8 cellular contexts compared by ENCODE assay signal in the genomic region with DNA sequence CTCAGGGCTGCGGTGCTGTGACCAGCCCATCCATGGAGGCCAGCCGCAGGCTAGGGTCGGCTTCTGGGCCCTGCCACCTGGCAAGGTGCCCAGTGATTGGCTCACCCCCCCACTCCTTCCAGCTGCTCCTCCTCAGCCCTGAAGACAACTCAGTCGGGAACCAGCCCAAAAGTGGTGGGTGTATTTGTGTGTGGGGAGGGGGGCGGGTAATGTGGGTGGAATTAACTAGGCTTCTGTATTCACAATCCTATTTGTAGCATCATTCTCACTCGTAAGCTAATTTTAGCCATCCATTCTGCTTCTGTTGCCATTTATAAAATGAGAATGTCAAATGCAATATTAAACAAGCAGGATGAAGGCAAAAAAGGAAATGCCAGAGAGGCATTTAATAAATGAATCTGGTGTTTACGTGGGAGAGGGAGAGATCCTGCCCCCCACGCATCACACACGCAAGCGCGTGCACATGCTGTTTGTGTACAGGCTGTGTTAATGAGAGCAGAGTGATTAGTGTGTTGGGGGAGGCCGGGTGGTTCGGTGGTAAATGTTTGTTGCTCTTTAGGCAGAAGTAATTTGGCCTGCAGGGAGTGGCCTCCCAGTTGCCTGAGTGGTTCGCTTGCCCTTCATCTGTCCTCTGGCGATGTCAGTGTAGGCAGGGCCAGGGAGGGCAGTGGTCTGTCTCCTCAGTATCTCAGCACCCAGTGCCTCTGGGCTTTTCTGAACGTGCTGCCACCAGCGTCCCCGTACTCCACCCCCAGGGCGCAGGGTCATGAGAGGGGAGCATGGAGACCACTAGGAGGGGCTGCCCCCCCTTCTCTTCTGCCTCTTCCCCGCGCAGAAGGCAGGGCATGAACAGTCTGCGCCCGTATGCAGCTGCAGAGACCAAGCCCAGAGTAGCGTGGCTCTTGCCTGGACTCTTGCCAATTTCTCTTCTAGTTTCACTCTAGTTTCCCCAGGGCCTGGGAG.
DNase-seq lines count a peak whose midpoint lies in the region; ATAC-seq, FAIRE-seq and TF ChIP-seq lines count a peak whose summit lies in the region.

No MANE protein-coding gene starts in this region.

- peak overlapping the region in 2 of 3 experiments; percentile 75 to 79; a peak in 4 of 7 replicates for H3K27ac Mint-ChIP-seq in H9

- no peaks in the 10 kb centered on the region; the same call in 1 of the 2 replicates for H3K27me3 Mint-ChIP-seq in H9 (ENCODE audit: low read depth)

- no peaks in the 10 kb centered on the region; a peak in 1 of 8 replicates for H3K36me3 ChIP-seq in H1 (ENCODE audit: control insufficient read depth in 2 of 4, insufficient read depth in 4 of 4, low read length in 3 of 4)
- H3K36me3 ChIP-seq in muscle layer of colon (ENCODE audit: insufficient read depth, low read length) = no peaks in the 10 kb centered on the region
- no peaks in the 10 kb centered on the region for H3K36me3 ChIP-seq in uterus

- H2BK20ac ChIP-seq in H9 (ENCODE audit: low read depth, low read length, poor library complexity, severe bottlenecking) (no peak overlapping the region), H1 (ENCODE audit: low read length) (no peak overlapping the region)

- DNase-seq in GM10248 (ENCODE audit: extremely low spot score) (peak; percentile 66), H9 (no peak), NCI-H1436 (lab: John Stamatoyannopoulos, UW) (peak; percentile 91), H1 (ENCODE audit: low read depth in 1 of 2, low spot score in 2 of 2) (no peak), uterus (peak; percentile 45 to 57)

- H3K4me1 ChIP-seq in H9 (ENCODE audit: insufficient read depth, low read length) (peaks cover 3% of the 10 kb centered on the region; the same call in 1 of the 2 replicates), H1 (replicated peaks in 1 of 4; ENCODE audit: control insufficient read depth in 3 of 4, insufficient read depth in 4 of 4, low read length in 3 of 4) (peaks cover 8 to 28% (median 15%) of the 10 kb centered on the region in 4 experiments), muscle layer of colon (ENCODE audit: insufficient read depth, low read length) (peaks cover 25% of the 10 kb centered on the region), uterus (peaks cover 0 to 4% of the 10 kb centered on the region in 2 donors)

- H3K79me1 ChIP-seq in H9 (ENCODE audit: insufficient read depth, low read depth, low read length, poor library complexity, severe bottlenecking) (no peaks in the 10 kb centered on the region), H1 (ENCODE audit: low read depth, low read length) (no peaks in the 10 kb centered on the region)

- no peak overlapping the region for H2BK15ac ChIP-seq in H9 (ENCODE audit: low read depth, low read length)
- H2BK15ac ChIP-seq in H1 (ENCODE audit: low read length) = no peak overlapping the region

- peaks cover 62 to 63% of the 10 kb centered on the region in 2 experiments for H3K4me1 Mint-ChIP-seq in H9

- TF ChIP-seq RAD21 in H1 (IDR thresholded peaks at IDR 0.05 in 1 of 2, conservative IDR thresholded peaks at IDR 0.05 in 1 of 2; ENCODE audit: low read depth in 2 of 2, low read length in 2 of 2) = no peak; a peak in 1 of 4 replicates

- no peak overlapping the region for H4K8ac ChIP-seq in H9 (replicated peaks; ENCODE audit: insufficient read length, low read depth, low read length)
- H4K8ac ChIP-seq in H1 (ENCODE audit: extremely low read depth, insufficient read depth, low read length) = no peak overlapping the region

- H3K23ac ChIP-seq in H9 (ENCODE audit: insufficient read length, low read depth, low read length) (no peak overlapping the region), H1 (ENCODE audit: insufficient read length) (no peak overlapping the region)

- H2BK5ac ChIP-seq in H9 (ENCODE audit: insufficient read length, low read length) (no peak overlapping the region), H1 (ENCODE audit: low read depth, low read length) (peak overlapping the region; percentile 45; the same call in 1 of the 2 replicates)

- no peaks in the 10 kb centered on the region for H3K27me3 ChIP-seq in H9 (ENCODE audit: insufficient read depth, low read length)
- H3K27me3 ChIP-seq in H1 (replicated peaks in 1 of 4; ENCODE audit: control insufficient read depth in 3 of 4, extremely low read depth in 1 of 4, insufficient read depth in 3 of 4, low read length in 3 of 4) = no peaks in the 10 kb centered on the region
- no peaks in the 10 kb centered on the region for H3K27me3 ChIP-seq in muscle layer of colon (ENCODE audit: control insufficient read depth in 1 of 2, insufficient read depth in 2 of 2, low read length in 2 of 2)
- H3K27me3 ChIP-seq in uterus = no peaks in the 10 kb centered on the region

- CTCF ChIA-PET in GM10248 (lab: Yijun Ruan, JAX) (interaction anchor here (1.5 to 3.0 kb wide), 6 partner anchors 7 to 362 kb away, joined by 3 to 20 read pairs (median 6); no protein-coding TSS in a partner anchor), H1 (lab: Charles Lee; ENCODE audit: partially characterized antibody) (interaction anchor here (0.6 to 9.0 kb wide), 16 partner anchors 10 to 179 kb away, joined by 3 to 100 read pairs (median 4); no protein-coding TSS in a partner anchor)

- no peak overlapping the region for H2AFZ ChIP-seq in H9 (ENCODE audit: low read length)
- H2AFZ ChIP-seq in H1 (ENCODE audit: low read length) = no peak overlapping the region

- H3K4me2 ChIP-seq in H9 (ENCODE audit: insufficient read depth, insufficient read length, low read length) = no peak overlapping the region
- H3K4me2 ChIP-seq in H1 (ENCODE audit: insufficient read depth in 1 of 2, low read depth in 2 of 2, low read length in 2 of 2) = no peak overlapping the region

- H4K20me1 ChIP-seq in H9 (ENCODE audit: control insufficient read depth, insufficient read depth, insufficient read length) = no peaks in the 10 kb centered on the region
- H4K20me1 ChIP-seq in H1 (replicated peaks in 1 of 2; ENCODE audit: control insufficient read depth in 1 of 2, insufficient read depth in 2 of 2, low read length in 2 of 2) = peaks cover 0 to 5% of the 10 kb centered on the region in 2 experiments

- no peak overlapping the region for H3T11ph ChIP-seq in H9 (ENCODE audit: low read length)

- H3K4me3 ChIP-seq in H1 (ENCODE audit: extremely low read depth in 1 of 4, insufficient read depth in 2 of 4, low read depth in 3 of 4, low read length in 4 of 4) (no peak overlapping the region), muscle layer of colon (ENCODE audit: low read depth in 1 of 2, low read length in 2 of 2) (peak overlapping the region in 1 of 2 donors; percentile 54), uterus (no peak overlapping the region)

- no peak overlapping the region for H2BK120ac ChIP-seq in H9 (ENCODE audit: low read depth, low read length, poor library complexity, severe bottlenecking)
- H2BK120ac ChIP-seq in H1 (replicated peaks; ENCODE audit: low read depth, low read length) = no peak overlapping the region

- H3K4ac ChIP-seq in H9 (ENCODE audit: low read depth, low read length) (no peak overlapping the region), H1 (replicated peaks; ENCODE audit: insufficient read length, low read depth, low read length) (no peak overlapping the region)

- H3K18ac ChIP-seq in H9 (ENCODE audit: insufficient read length, low read depth, low read length) (no peak overlapping the region), H1 (ENCODE audit: extremely low read depth, low read length) (no peak overlapping the region)

- peaks cover 0 to 5% (median 3%) of the 10 kb centered on the region in 3 experiments; a peak in 3 of 7 replicates for H3K36me3 Mint-ChIP-seq in H9 (ENCODE audit: insufficient read depth in 1 of 3, low read depth in 3 of 3)

- H3K79me2 ChIP-seq in H9 (ENCODE audit: insufficient read depth, low read length) (no peaks in the 10 kb centered on the region), H1 (ENCODE audit: control insufficient read depth in 1 of 2, insufficient read depth in 2 of 2, low read length in 2 of 2) (no peaks in the 10 kb centered on the region)

- H3K9ac ChIP-seq in H9 (ENCODE audit: extremely low read depth, insufficient read length, low read length) (no peak overlapping the region), H1 (replicated peaks in 1 of 4; ENCODE audit: extremely low read depth in 1 of 4, low read depth in 3 of 4, low read length in 3 of 4) (no peak overlapping the region), muscle layer of colon (ENCODE audit: low read length) (no peak overlapping the region)

- POLR2A ChIA-PET in GM10248 (lab: Yijun Ruan, JAX) (no interaction called here), H1 (lab: Charles Lee; ENCODE audit: partially characterized antibody) (interaction anchor here (0.6 to 1.2 kb wide), 2 partner anchors 9 to 277 kb away, joined by 3 read pairs; no protein-coding TSS in a partner anchor)

- WGBS in H9 (ENCODE audit: extremely low coverage, insufficient read length, low lambda C conversion rate) = no CpG with 5 or more reads among the region's 24 CpGs
- 79% methylated on average over 24 of the region's 24 CpGs; no CpG with 5 or more reads in 1 of the 2 experiments for WGBS in H1 (ENCODE audit: extremely low coverage in 1 of 2, insufficient coverage in 1 of 2, insufficient read length in 1 of 2, insufficient replicate concordance in 2 of 2, low coverage in 1 of 2, low lambda C conversion rate in 2 of 2, missing lambda C conversion rate in 1 of 2), 2 experiments

- H3K56ac ChIP-seq in H9 (ENCODE audit: insufficient read length, low read depth, low read length) (no peak overlapping the region), H1 (replicated peaks; ENCODE audit: insufficient read length, low read depth, low read length) (no peak overlapping the region)

- no peaks in the 10 kb centered on the region for H3K9me3 Mint-ChIP-seq in H9

- TF ChIP-seq POLR2A in H1 (IDR thresholded peaks at IDR 0.05; ENCODE audit: control extremely low read depth in 1 of 2, low read depth in 2 of 2, low read length in 2 of 2) (no peak), uterus (IDR thresholded peaks at IDR 0.05) (no peak)

- intact Hi-C loops in uterus (cut with DNase I; ENCODE audit: low total_unique reads) = no loop called here

- H3K27ac ChIP-seq in H9 (ENCODE audit: insufficient read length, low read depth, low read length) = no peak overlapping the region
- peak overlapping the region; percentile 59 for H3K27ac ChIP-seq in VCaP
- no peak overlapping the region for H3K27ac ChIP-seq in H1 (ENCODE audit: low read depth, low read length)
- H3K27ac ChIP-seq in muscle layer of colon (ENCODE audit: low read depth, low read length) = peak overlapping the region; percentile 35
- peak overlapping the region; percentile 24 to 56 for H3K27ac ChIP-seq in uterus

- no peak for ATAC-seq in HG03378 (IDR thresholded peaks at IDR 0.05; ENCODE audit: unreplicated experiment)

- no peak overlapping the region for H2AK5ac ChIP-seq in H9 (ENCODE audit: insufficient read length, low read length)
- no peak overlapping the region for H2AK5ac ChIP-seq in H1 (ENCODE audit: low read depth, low read length)

- H3K23me2 ChIP-seq in H9 (ENCODE audit: insufficient read length, low read depth, low read length, poor library complexity, severe bottlenecking) = no peaks in the 10 kb centered on the region
- H3K23me2 ChIP-seq in H1 (ENCODE audit: low read depth, low read length) = no peaks in the 10 kb centered on the region

- H3K14ac ChIP-seq in H9 (ENCODE audit: insufficient read depth, low read length) (no peak overlapping the region; the same call in 1 of the 2 replicates), H1 (ENCODE audit: insufficient read length) (no peak overlapping the region)

- no peak for TF ChIP-seq EP300 in H1 (IDR thresholded peaks at IDR 0.05; ENCODE audit: borderline replicate concordance in 1 of 2, low read depth in 2 of 2, low read length in 2 of 2)

- H4K91ac ChIP-seq in H9 (ENCODE audit: insufficient read length, low read depth, low read length) (no peak overlapping the region), H1 (replicated peaks; ENCODE audit: insufficient read length, low read length) (no peak overlapping the region)

- no peak for FAIRE-seq in H1 (lab: Jason Lieb, UNC)

- H2BK12ac ChIP-seq in H9 (ENCODE audit: insufficient read length, low read depth, low read length) = no peak overlapping the region
- no peak overlapping the region for H2BK12ac ChIP-seq in H1 (ENCODE audit: low read depth, low read length)

- no peak overlapping the region for H3K4me3 Mint-ChIP-seq in H9

- H4K5ac ChIP-seq in H9 (ENCODE audit: insufficient read length, low read depth, low read length) (no peak overlapping the region), H1 (ENCODE audit: insufficient read length, low read depth, low read length) (no peak overlapping the region)

- H3K9me3 ChIP-seq in H9 (ENCODE audit: control insufficient read depth, low read depth, low read length) (no peaks in the 10 kb centered on the region), H1 (ENCODE audit: insufficient read depth in 2 of 2, low read depth in 1 of 2, low read length in 1 of 2) (no peaks in the 10 kb centered on the region), muscle layer of colon (ENCODE audit: low read length) (no peaks in the 10 kb centered on the region), uterus (no peaks in the 10 kb centered on the region)

- TF ChIP-seq CTCF in GM10248 (IDR thresholded peaks at IDR 0.05; ENCODE audit: control extremely low read depth, extremely low read depth, low read depth, missing control alignments) (peak; percentile 29), H9 (conservative IDR thresholded peaks at IDR 0.05) (no peak), VCaP (conservative IDR thresholded peaks at IDR 0.05) (no peak), H1 (IDR thresholded peaks at IDR 0.05; ENCODE audit: control extremely low read depth in 1 of 3, insufficient read depth in 1 of 3, low read depth in 1 of 3, low read length in 3 of 3) (peak in 1 of 3 experiments; percentile 7; a peak in 2 of 4 replicates), uterus (IDR thresholded peaks at IDR 0.05) (no peak)

Comparison
In these comparisons a context has a peak if more than half of its experiments do, and no peak if none do; other contexts are left out.
1. DNase-seq: peak in GM10248 (single experiment), NCI-H1436 (single experiment) and uterus (2 of 2); none in H9 (single experiment) and H1 (0 of 2).
2. H3K27ac ChIP-seq: peak in VCaP (single experiment), muscle layer of colon (single experiment) and uterus (2 of 2); none in H9 (single experiment) and H1 (single experiment).